In the genomic region with DNA sequence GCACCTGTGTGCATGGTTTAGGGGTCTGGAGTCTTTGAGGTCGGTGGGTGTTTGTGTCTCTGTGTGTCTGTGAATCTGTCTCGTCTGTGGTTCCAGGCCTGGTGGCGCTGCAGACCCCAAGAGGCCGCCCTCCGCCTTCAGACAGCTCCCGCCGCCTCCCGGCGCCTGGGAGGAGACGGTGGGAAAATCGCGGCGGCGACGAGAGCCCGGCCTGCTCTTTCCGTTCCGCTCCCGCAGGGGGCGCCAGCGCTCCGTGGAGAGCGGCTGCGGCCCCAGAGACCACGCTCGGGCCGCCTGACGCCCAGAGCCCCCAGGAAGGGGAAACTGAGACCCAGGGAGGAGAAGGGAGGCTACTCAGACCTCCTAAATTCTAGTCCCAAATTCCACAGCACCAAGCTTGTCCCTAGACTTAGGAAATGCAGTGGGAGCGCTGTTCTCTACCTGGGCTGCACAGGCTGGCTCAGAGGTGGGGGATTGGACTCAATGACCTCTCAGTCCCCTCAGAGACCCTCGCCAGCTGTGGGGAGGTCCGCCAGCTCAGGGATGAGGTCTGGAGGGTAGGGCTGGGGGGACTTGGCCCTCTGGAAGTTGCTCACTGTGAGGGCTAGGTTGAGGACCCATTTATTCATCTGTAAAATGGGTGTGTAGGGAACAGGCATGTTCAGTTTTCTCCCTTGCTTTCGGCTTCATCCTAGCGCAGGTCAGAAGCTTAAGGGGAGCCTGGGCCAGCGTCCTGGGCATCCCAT, we compare ENCODE assay signal across 8 cellular contexts. TPM values are rescaled to one million over a fixed set of nuclear protein-coding genes. Genes with fewer than 3 reads are reported as not detected.
DNase-seq lines count a peak whose midpoint lies in the region; ATAC-seq and TF ChIP-seq lines count a peak whose summit lies in the region.

No MANE protein-coding gene starts in this region.

- H3K27me3 ChIP-seq in BLaER1 treated with 17β-estradiol and CSF1 and Interleukin-3, amounts not matched to agents 10 nM and 100 nM = 0 out of 22 replicates have a peak, but pooled peaks cover 0 to 4% (median 0%) of the 10 kb centered on the region in 11 experiments
- H3K27me3 ChIP-seq in HAP-1 (ENCODE audit: low read depth) (no peaks in the 10 kb centered on the region), gastrocnemius medialis (peaks cover 16 to 23% (median 16%) of the 10 kb centered on the region in 3 donors)

- no peak overlapping the region for H3K27ac ChIP-seq in BLaER1 treated with 17β-estradiol and CSF1 and Interleukin-3, amounts not matched to agents 10 nM and 100 nM
- no peak overlapping the region for H3K27ac ChIP-seq in gastrocnemius medialis

- H3K27me3 Mint-ChIP-seq in activated naive CD4-positive, alpha-beta T cell treated with anti-CD3 and anti-CD28 coated beads, Interleukin-2, amount 10 ng/mL, durations not matched to agents 7 days and 5 days = peaks cover 61% of the 10 kb centered on the region

- TF ChIP-seq POLR2A in gastrocnemius medialis (IDR thresholded peaks at IDR 0.05) = no peak

- peaks cover 0 to 12% (median 0%) of the 10 kb centered on the region in 11 experiments; a peak in 3 of 22 replicates for H4K20me1 ChIP-seq in BLaER1 treated with 17β-estradiol and CSF1 and Interleukin-3, amounts not matched to agents 10 nM and 100 nM

- in situ Hi-C loops in HAP-1 (cut with MboI; ENCODE audit: low sequenced_read_pairs) = loop anchor here (5.0 to 25.0 kb wide), 2 partner anchors 428 to 648 kb away; no protein-coding TSS in a partner anchor
- in situ Hi-C loops in gastrocnemius medialis (cut with MboI; ENCODE audit: low sequenced_read_pairs in 4 of 4) = loop anchor here in 3 of 4 donors (5.0 to 25.0 kb wide), 3 partner anchors 428 to 648 kb away; no protein-coding TSS in a partner anchor

- no peak overlapping the region for H3K27ac Mint-ChIP-seq in activated naive CD4-positive, alpha-beta T cell treated with anti-CD3 and anti-CD28 coated beads, Interleukin-2, amount 10 ng/mL, durations not matched to agents 7 days and 5 days

- no peak overlapping the region for H3K4me3 Mint-ChIP-seq in activated naive CD4-positive, alpha-beta T cell treated with anti-CD3 and anti-CD28 coated beads, Interleukin-2, amount 10 ng/mL, durations not matched to agents 7 days and 5 days

- CTCF ChIA-PET in activated naive CD4-positive, alpha-beta T cell treated with anti-CD3 and anti-CD28 coated beads, Interleukin-2, amount 10 ng/mL, durations not matched to agents 7 days and 5 days (lab: Charles Lee) = interaction anchor here (0.9 to 4.7 kb wide), 9 partner anchors 10 to 656 kb away, joined by 3 to 30 read pairs (median 3); no protein-coding TSS in a partner anchor

- peak overlapping the region in 1 of 11 experiments; percentile 34; a peak in 2 of 22 replicates for H3K9ac ChIP-seq in BLaER1 treated with 17β-estradiol and CSF1 and Interleukin-3, amounts not matched to agents 10 nM and 100 nM

- H3K4me3 ChIP-seq in BLaER1 treated with 17β-estradiol and CSF1 and Interleukin-3, amounts not matched to agents 10 nM and 100 nM = no peak overlapping the region
- H3K4me3 ChIP-seq in HAP-1 (no peak overlapping the region), gastrocnemius medialis (peak overlapping the region in 1 of 4 donors; percentile 28)

- intact Hi-C loops in left ventricle myocardium superior (cut with micrococcal nuclease) (loop anchor here (10.0 kb wide), 1 partner anchor 660 kb away; no protein-coding TSS in a partner anchor), gastrocnemius medialis (cut with DNase I; ENCODE audit: low total_unique reads) (loop anchor here (1.0 to 5.0 kb wide), 4 partner anchors 428 to 656 kb away; a partner anchor contains a TSS)

- no peaks in the 10 kb centered on the region for H3K36me3 Mint-ChIP-seq in activated naive CD4-positive, alpha-beta T cell treated with anti-CD3 and anti-CD28 coated beads, Interleukin-2, amount 10 ng/mL, durations not matched to agents 7 days and 5 days

- peak; percentile 73 for ATAC-seq in left ventricle myocardium superior
- peak in 1 of 2 donors; percentile 78 for ATAC-seq in gastrocnemius medialis
- no peak for ATAC-seq in GM19324 (IDR thresholded peaks at IDR 0.05; ENCODE audit: low FRiP score, unreplicated experiment)
- ATAC-seq in GM18907 (IDR thresholded peaks at IDR 0.05; ENCODE audit: unreplicated experiment) = no peak

- peak overlapping the region; percentile 7 to 92 (median 52); a peak in 20 of 22 replicates for H3K4me2 ChIP-seq in BLaER1 treated with 17β-estradiol and CSF1 and Interleukin-3, amounts not matched to agents 10 nM and 100 nM

- no peaks in the 10 kb centered on the region for H3K36me3 ChIP-seq in BLaER1 treated with 17β-estradiol and CSF1 and Interleukin-3, amounts not matched to agents 10 nM and 100 nM
- H3K36me3 ChIP-seq in HAP-1 (replicated peaks) = no peaks in the 10 kb centered on the region
- no peaks in the 10 kb centered on the region for H3K36me3 ChIP-seq in gastrocnemius medialis

- no peaks in the 10 kb centered on the region for H3K4me1 Mint-ChIP-seq in activated naive CD4-positive, alpha-beta T cell treated with anti-CD3 and anti-CD28 coated beads, Interleukin-2, amount 10 ng/mL, durations not matched to agents 7 days and 5 days

- H3K9me3 ChIP-seq in BLaER1 treated with 17β-estradiol and CSF1 and Interleukin-3, amounts not matched to agents 10 nM and 100 nM (replicated peaks in 1 of 11) = no peaks in the 10 kb centered on the region
- H3K9me3 ChIP-seq in HAP-1 (no peaks in the 10 kb centered on the region), gastrocnemius medialis (no peaks in the 10 kb centered on the region)

- H3K4me1 ChIP-seq in BLaER1 treated with 17β-estradiol and CSF1 and Interleukin-3, amounts not matched to agents 10 nM and 100 nM = peaks cover 11 to 48% (median 40%) of the 10 kb centered on the region in 10 experiments
- H3K4me1 ChIP-seq in HAP-1 (peaks cover 11% of the 10 kb centered on the region), gastrocnemius medialis (peaks cover 0 to 10% of the 10 kb centered on the region in 2 donors)

- TF ChIP-seq CTCF in gastrocnemius medialis (IDR thresholded peaks at IDR 0.05 in 4 of 5, conservative IDR thresholded peaks at IDR 0.05 in 1 of 5) = peak; percentile 78 to 91 (median 87)

- H3K9me3 Mint-ChIP-seq in activated naive CD4-positive, alpha-beta T cell treated with anti-CD3 and anti-CD28 coated beads, Interleukin-2, amount 10 ng/mL, durations not matched to agents 7 days and 5 days = no peaks in the 10 kb centered on the region

- DNase-seq in HAP-1 (ENCODE audit: low spot score in 2 of 2) = peak; percentile 48 to 78
- DNase-seq in OCI-M1 (lab: John Stamatoyannopoulos, UW) = peak; percentile 67
- DNase-seq in activated naive CD4-positive, alpha-beta T cell treated with anti-CD3 and anti-CD28 coated beads, Interleukin-2, amount 10 ng/mL, durations not matched to agents 7 days and 5 days = peak; percentile 54
- DNase-seq in left ventricle myocardium superior = peak; percentile 65
- DNase-seq in gastrocnemius medialis = no peak

RNA-seq across cellular contexts. Expression of a gene that starts 36.9 kb away (rescaled TPM):
- 93.8 TPM for total RNA-seq in left ventricle myocardium superior
- total RNA-seq in gastrocnemius medialis = 100 to 1,000 TPM; 222 to 583 (median 280) TPM

RNA-seq across cellular contexts. Expression of a gene that starts 43.5 kb away (rescaled TPM):
- total RNA-seq in left ventricle myocardium superior (0.25 TPM), gastrocnemius medialis (1 to 10 TPM in 3 of 4 donors, not detected in 1; 1.2 to 4.4 (median 2.4) TPM)

Comparison
In these comparisons a context has a peak if more than half of its experiments do, and no peak if none do; other contexts are left out.
1. DNase-seq: peak in HAP-1 (2 of 2), OCI-M1 (single experiment), activated naive CD4-positive, alpha-beta T cell treated with anti-CD3 and anti-CD28 coated beads, Interleukin-2, amount 10 ng/mL, durations not matched to agents 7 days and 5 days (single experiment) and left ventricle myocardium superior (single experiment); none in gastrocnemius medialis (0 of 2).